Comparison of ENCODE assay signal across 1 cellular context in the genomic region with DNA sequence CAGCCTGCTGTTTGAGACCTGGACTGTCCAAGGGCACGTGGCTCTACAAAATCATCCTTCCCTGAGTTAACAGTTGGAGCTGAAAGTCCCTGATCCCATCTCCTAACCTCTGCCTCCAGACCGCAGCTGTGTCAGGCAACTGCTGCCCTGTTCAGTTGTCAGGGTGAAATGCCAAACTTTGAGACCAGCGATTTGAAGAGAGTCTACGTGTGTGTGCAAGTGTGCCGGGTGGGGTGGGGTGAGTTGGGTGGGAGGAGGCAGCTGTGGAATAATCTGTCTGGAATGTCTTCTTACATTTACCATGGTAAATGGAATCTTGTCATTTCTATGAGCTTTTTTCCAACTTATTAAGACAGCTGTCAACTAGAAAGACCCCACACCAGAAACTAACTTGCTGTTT.
TF ChIP-seq lines count a peak whose summit lies in the region.

No MANE protein-coding gene starts in this region.

TF ChIP-seq in SK-N-SH, 30 proteins besides CTCF, POLR2A, EP300 and RAD21 (continued from another document):
- TF ChIP-seq, protein P1, sequence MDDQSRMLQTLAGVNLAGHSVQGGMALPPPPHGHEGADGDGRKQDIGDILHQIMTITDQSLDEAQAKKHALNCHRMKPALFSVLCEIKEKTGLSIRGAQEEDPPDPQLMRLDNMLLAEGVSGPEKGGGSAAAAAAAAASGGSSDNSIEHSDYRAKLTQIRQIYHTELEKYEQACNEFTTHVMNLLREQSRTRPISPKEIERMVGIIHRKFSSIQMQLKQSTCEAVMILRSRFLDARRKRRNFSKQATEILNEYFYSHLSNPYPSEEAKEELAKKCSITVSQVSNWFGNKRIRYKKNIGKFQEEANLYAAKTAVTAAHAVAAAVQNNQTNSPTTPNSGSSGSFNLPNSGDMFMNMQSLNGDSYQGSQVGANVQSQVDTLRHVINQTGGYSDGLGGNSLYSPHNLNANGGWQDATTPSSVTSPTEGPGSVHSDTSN (IDR thresholded peaks at IDR 0.05): no peak
- TF ChIP-seq RXRA (IDR thresholded peaks at IDR 0.05; ENCODE audit: borderline replicate concordance, low read depth) (no peak), RFX5 (IDR thresholded peaks at IDR 0.05; ENCODE audit: low read length) (no peak), YY1 (IDR thresholded peaks at IDR 0.05; ENCODE audit: low read depth) (no peak)
